1 cellular context compared by ENCODE assay signal in the genomic region with DNA sequence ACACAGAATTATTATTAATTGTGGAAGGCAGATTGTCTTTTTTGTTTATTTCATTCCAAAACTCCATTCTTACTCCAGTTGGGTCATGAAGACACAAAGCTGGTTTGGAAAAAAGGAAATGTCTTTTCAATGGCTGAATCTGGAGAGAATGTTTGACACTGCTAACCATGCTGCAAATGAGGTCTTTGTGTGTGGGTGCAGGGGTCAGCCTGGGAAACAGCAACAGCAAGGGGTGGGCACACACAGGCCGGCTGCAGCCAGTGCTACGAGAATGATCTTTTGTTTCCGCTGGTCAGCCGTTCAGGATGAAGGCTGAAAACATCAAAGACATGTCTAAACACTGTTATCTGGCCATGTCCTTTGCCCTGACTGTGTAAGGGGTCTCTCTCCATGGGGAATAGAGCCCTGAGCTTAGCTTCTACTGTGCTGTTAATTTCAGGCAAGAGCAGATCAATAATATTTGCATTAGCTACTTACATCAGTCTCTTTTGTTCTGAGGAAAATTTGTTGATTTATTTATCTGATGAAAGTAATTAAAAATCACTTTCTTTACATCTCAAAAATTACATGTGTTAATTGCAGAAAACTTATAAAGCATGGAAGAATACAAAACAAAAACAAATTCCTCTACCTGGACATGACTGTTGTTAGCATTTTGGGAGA.
TF ChIP-seq lines count a peak whose summit lies in the region.

No MANE protein-coding gene starts in this region.

TF ChIP-seq in H1, 55 proteins besides CTCF, POLR2A, EP300 and RAD21:
- TF ChIP-seq TCF12 (IDR thresholded peaks at IDR 0.05; ENCODE audit: low read depth, low read length) (no peak), GABPA (IDR thresholded peaks at IDR 0.05; ENCODE audit: borderline replicate concordance, insufficient read depth, low read length) (no peak), JUND (IDR thresholded peaks at IDR 0.05; ENCODE audit: low read length) (no peak), POLR2AphosphoS5 (IDR thresholded peaks at IDR 0.05; ENCODE audit: low read depth, low read length) (no peak), EGR1 (IDR thresholded peaks at IDR 0.05; ENCODE audit: borderline replicate concordance, low read depth, low read length) (no peak), RXRA (IDR thresholded peaks at IDR 0.05; ENCODE audit: insufficient read depth, low read depth, low read length) (no peak), E2F6 (IDR thresholded peaks at IDR 0.05) (no peak), ZNF274 (IDR thresholded peaks at IDR 0.05; ENCODE audit: borderline replicate concordance, extremely low read depth, low read length) (no peak), NRF1 (IDR thresholded peaks at IDR 0.05; ENCODE audit: low read depth, low read length) (no peak), TAF1 (IDR thresholded peaks at IDR 0.05; ENCODE audit: low read depth, low read length) (no peak), CREB1 (IDR thresholded peaks at IDR 0.05) (no peak), SRF (IDR thresholded peaks at IDR 0.05; ENCODE audit: low read depth, low read length) (no peak), PHF8 (conservative IDR thresholded peaks at IDR 0.05; ENCODE audit: low read depth, low read length) (no peak), TAF7 (optimal IDR thresholded peaks at IDR 0.05; ENCODE audit: borderline replicate concordance, low read depth, low read length) (no peak), BACH1 (IDR thresholded peaks at IDR 0.05; ENCODE audit: low read length) (no peak), KDM1A (IDR thresholded peaks at IDR 0.05; ENCODE audit: borderline replicate concordance, low read length) (no peak)
